ENCODE assay signal across 3 cellular contexts in the genomic region with DNA sequence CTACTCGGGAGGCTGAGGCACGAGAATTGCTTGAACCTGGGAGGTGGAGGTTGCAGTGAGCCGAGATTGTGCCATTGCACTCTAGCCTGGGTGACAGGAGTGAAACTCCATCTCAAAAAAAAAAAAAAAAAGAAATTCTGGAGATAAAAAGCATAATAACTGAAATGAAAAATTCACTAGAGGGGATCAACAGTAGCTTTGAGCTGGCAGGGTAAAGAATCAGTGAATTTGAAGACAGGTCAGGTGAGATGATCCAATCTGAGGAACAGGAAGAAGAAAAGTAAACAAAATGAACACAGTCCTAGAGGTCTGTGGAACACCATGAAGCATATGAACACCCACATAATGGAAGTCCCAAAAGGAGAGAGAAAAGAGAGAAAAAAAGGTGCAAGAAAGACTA.
TF ChIP-seq lines count a peak whose summit lies in the region.

No MANE protein-coding gene starts in this region.

TF ChIP-seq in HEK293, 187 proteins besides CTCF, POLR2A, EP300 and RAD21:
- no peak for TF ChIP-seq ZXDB (tag by site-specific recombination; IDR thresholded peaks at IDR 0.05)
- TF ChIP-seq ZBTB48 (tag by site-specific recombination; IDR thresholded peaks at IDR 0.05), result no peak
- TF ChIP-seq, protein P1, sequence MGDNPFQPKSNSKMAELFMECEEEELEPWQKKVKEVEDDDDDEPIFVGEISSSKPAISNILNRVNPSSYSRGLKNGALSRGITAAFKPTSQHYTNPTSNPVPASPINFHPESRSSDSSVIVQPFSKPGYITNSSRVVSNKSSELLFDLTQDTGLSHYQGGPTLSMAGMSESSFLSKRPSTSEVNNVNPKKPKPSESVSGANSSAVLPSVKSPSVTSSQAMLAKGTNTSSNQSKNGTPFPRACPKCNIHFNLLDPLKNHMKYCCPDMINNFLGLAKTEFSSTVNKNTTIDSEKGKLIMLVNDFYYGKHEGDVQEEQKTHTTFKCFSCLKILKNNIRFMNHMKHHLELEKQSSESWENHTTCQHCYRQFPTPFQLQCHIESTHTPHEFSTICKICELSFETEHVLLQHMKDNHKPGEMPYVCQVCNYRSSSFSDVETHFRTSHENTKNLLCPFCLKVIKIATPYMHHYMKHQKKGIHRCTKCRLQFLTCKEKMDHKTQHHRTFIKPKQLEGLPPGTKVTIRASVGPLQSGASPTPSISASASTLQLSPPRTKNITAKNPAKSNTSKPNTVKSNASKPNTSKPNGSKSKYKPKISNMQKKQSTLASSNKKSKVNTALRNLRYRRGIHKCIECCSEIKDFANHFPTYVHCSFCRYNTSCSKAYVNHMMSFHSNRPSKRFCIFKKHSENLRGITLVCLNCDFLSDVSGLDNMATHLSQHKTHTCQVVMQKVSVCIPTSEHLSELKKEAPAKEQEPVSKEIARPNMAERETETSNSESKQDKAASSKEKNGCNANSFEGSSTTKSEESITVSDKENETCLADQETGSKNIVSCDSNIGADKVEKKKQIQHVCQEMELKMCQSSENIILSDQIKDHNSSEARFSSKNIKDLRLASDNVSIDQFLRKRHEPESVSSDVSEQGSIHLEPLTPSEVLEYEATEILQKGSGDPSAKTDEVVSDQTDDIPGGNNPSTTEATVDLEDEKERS (tag by site-specific recombination; IDR thresholded peaks at IDR 0.05), result no peak
- TF ChIP-seq SETDB1 (IDR thresholded peaks at IDR 0.05; ENCODE audit: insufficient read length, low read length), result peak; percentile 33

TF ChIP-seq in WTC11, 78 proteins besides CTCF, POLR2A, EP300 and RAD21 (continues in another document):
- TF ChIP-seq ZNF232 (CRISPR knock-in tag; IDR thresholded peaks at IDR 0.05) (no peak), HMGA2 (CRISPR knock-in tag; IDR thresholded peaks at IDR 0.05) (no peak), NR1H2 (CRISPR knock-in tag; IDR thresholded peaks at IDR 0.05) (no peak), EMX1 (CRISPR knock-in tag; IDR thresholded peaks at IDR 0.05) (no peak), SP1 (CRISPR knock-in tag; conservative IDR thresholded peaks at IDR 0.05) (no peak), RORB (CRISPR knock-in tag; IDR thresholded peaks at IDR 0.05) (no peak), JUN (CRISPR knock-in tag; IDR thresholded peaks at IDR 0.05) (no peak)
- TF ChIP-seq, protein P2, sequence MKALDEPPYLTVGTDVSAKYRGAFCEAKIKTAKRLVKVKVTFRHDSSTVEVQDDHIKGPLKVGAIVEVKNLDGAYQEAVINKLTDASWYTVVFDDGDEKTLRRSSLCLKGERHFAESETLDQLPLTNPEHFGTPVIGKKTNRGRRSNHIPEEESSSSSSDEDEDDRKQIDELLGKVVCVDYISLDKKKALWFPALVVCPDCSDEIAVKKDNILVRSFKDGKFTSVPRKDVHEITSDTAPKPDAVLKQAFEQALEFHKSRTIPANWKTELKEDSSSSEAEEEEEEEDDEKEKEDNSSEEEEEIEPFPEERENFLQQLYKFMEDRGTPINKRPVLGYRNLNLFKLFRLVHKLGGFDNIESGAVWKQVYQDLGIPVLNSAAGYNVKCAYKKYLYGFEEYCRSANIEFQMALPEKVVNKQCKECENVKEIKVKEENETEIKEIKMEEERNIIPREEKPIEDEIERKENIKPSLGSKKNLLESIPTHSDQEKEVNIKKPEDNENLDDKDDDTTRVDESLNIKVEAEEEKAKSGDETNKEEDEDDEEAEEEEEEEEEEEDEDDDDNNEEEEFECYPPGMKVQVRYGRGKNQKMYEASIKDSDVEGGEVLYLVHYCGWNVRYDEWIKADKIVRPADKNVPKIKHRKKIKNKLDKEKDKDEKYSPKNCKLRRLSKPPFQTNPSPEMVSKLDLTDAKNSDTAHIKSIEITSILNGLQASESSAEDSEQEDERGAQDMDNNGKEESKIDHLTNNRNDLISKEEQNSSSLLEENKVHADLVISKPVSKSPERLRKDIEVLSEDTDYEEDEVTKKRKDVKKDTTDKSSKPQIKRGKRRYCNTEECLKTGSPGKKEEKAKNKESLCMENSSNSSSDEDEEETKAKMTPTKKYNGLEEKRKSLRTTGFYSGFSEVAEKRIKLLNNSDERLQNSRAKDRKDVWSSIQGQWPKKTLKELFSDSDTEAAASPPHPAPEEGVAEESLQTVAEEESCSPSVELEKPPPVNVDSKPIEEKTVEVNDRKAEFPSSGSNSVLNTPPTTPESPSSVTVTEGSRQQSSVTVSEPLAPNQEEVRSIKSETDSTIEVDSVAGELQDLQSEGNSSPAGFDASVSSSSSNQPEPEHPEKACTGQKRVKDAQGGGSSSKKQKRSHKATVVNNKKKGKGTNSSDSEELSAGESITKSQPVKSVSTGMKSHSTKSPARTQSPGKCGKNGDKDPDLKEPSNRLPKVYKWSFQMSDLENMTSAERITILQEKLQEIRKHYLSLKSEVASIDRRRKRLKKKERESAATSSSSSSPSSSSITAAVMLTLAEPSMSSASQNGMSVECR (CRISPR knock-in tag; IDR thresholded peaks at IDR 0.05; ENCODE audit: borderline replicate concordance), result no peak
- TF ChIP-seq, protein P3, sequence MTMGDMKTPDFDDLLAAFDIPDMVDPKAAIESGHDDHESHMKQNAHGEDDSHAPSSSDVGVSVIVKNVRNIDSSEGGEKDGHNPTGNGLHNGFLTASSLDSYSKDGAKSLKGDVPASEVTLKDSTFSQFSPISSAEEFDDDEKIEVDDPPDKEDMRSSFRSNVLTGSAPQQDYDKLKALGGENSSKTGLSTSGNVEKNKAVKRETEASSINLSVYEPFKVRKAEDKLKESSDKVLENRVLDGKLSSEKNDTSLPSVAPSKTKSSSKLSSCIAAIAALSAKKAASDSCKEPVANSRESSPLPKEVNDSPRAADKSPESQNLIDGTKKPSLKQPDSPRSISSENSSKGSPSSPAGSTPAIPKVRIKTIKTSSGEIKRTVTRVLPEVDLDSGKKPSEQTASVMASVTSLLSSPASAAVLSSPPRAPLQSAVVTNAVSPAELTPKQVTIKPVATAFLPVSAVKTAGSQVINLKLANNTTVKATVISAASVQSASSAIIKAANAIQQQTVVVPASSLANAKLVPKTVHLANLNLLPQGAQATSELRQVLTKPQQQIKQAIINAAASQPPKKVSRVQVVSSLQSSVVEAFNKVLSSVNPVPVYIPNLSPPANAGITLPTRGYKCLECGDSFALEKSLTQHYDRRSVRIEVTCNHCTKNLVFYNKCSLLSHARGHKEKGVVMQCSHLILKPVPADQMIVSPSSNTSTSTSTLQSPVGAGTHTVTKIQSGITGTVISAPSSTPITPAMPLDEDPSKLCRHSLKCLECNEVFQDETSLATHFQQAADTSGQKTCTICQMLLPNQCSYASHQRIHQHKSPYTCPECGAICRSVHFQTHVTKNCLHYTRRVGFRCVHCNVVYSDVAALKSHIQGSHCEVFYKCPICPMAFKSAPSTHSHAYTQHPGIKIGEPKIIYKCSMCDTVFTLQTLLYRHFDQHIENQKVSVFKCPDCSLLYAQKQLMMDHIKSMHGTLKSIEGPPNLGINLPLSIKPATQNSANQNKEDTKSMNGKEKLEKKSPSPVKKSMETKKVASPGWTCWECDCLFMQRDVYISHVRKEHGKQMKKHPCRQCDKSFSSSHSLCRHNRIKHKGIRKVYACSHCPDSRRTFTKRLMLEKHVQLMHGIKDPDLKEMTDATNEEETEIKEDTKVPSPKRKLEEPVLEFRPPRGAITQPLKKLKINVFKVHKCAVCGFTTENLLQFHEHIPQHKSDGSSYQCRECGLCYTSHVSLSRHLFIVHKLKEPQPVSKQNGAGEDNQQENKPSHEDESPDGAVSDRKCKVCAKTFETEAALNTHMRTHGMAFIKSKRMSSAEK (CRISPR knock-in tag; IDR thresholded peaks at IDR 0.05; ENCODE audit: borderline replicate concordance), result no peak
- TF ChIP-seq, protein P4, sequence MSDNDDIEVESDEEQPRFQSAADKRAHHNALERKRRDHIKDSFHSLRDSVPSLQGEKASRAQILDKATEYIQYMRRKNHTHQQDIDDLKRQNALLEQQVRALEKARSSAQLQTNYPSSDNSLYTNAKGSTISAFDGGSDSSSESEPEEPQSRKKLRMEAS (CRISPR knock-in tag; IDR thresholded peaks at IDR 0.05), result no peak
- TF ChIP-seq, protein P5, sequence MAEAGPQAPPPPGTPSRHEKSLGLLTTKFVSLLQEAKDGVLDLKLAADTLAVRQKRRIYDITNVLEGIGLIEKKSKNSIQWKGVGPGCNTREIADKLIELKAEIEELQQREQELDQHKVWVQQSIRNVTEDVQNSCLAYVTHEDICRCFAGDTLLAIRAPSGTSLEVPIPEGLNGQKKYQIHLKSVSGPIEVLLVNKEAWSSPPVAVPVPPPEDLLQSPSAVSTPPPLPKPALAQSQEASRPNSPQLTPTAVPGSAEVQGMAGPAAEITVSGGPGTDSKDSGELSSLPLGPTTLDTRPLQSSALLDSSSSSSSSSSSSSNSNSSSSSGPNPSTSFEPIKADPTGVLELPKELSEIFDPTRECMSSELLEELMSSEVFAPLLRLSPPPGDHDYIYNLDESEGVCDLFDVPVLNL (CRISPR knock-in tag; IDR thresholded peaks at IDR 0.05; ENCODE audit: borderline replicate concordance, low read depth), result no peak

TF ChIP-seq in K562, 482 proteins besides CTCF, POLR2A, EP300 and RAD21 (continues in another document):
- no peak for TF ChIP-seq MTA2 (IDR thresholded peaks at IDR 0.05; ENCODE audit: low read depth)
- no peak for TF ChIP-seq XRCC4 (IDR thresholded peaks at IDR 0.05; ENCODE audit: extremely low read depth, insufficient read depth, insufficient read length)
- no peak for TF ChIP-seq CBX2 (IDR thresholded peaks at IDR 0.05; ENCODE audit: insufficient read depth, low read length, poor library complexity, severe bottlenecking)
- no peak for TF ChIP-seq ETS2 (tag; IDR thresholded peaks at IDR 0.05; ENCODE audit: borderline replicate concordance, poor library complexity, severe bottlenecking)
- no peak for TF ChIP-seq MYC (IDR thresholded peaks at IDR 0.05; ENCODE audit: low read depth, low read length)
- TF ChIP-seq MYC (CRISPR knock-in tag; IDR thresholded peaks at IDR 0.05; ENCODE audit: borderline replicate concordance, low read depth), result no peak
- TF ChIP-seq EGR1 (conservative IDR thresholded peaks at IDR 0.05), result no peak
- TF ChIP-seq U2AF2 (optimal IDR thresholded peaks at IDR 0.05; ENCODE audit: low read depth, low read length), result no peak
- TF ChIP-seq PCBP1 (IDR thresholded peaks at IDR 0.05; ENCODE audit: low read depth, low read length, poor library complexity, severe bottlenecking), result no peak
- TF ChIP-seq HDAC3 (IDR thresholded peaks at IDR 0.05; ENCODE audit: borderline replicate concordance, partially characterized antibody), result no peak
- TF ChIP-seq, protein P6, sequence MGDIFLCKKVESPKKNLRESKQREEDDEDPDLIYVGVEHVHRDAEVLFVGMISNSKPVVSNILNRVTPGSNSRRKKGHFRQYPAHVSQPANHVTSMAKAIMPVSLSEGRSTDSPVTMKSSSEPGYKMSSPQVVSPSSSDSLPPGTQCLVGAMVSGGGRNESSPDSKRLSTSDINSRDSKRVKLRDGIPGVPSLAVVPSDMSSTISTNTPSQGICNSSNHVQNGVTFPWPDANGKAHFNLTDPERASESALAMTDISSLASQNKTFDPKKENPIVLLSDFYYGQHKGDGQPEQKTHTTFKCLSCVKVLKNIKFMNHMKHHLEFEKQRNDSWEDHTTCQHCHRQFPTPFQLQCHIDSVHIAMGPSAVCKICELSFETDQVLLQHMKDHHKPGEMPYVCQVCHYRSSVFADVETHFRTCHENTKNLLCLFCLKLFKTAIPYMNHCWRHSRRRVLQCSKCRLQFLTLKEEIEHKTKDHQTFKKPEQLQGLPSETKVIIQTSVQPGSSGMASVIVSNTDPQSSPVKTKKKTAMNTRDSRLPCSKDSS (IDR thresholded peaks at IDR 0.05; ENCODE audit: low read depth, partially characterized antibody), result peak; percentile 60
- no peak for TF ChIP-seq GATAD2A (IDR thresholded peaks at IDR 0.05)
- no peak for TF ChIP-seq RAD51 (IDR thresholded peaks at IDR 0.05; ENCODE audit: borderline replicate concordance, low read depth)
- no peak for TF ChIP-seq HCFC1 (IDR thresholded peaks at IDR 0.05; ENCODE audit: low read depth, low read length)
- no peak for TF ChIP-seq ZNF830 (CRISPR knock-in tag; IDR thresholded peaks at IDR 0.05)
- TF ChIP-seq KDM5B (IDR thresholded peaks at IDR 0.05; ENCODE audit: insufficient replicate concordance, low read depth, low read length), result no peak
- TF ChIP-seq TRIM28 (IDR thresholded peaks at IDR 0.05), result peak; percentile 68; the same call in 1 of the 2 replicates
- 0 out of 2 replicates have a peak, but pooled peaks have one; percentile 55 for TF ChIP-seq HLTF (IDR thresholded peaks at IDR 0.05)
- TF ChIP-seq TAF15 (IDR thresholded peaks at IDR 0.05; ENCODE audit: low read depth, low read length), result no peak
- TF ChIP-seq ELF4 (CRISPR knock-in tag; IDR thresholded peaks at IDR 0.05), result no peak
- no peak for TF ChIP-seq MBD2 (IDR thresholded peaks at IDR 0.05; ENCODE audit: borderline replicate concordance, low read depth)
- no peak for TF ChIP-seq ZNF764 (CRISPR knock-in tag; IDR thresholded peaks at IDR 0.05; ENCODE audit: low read depth)
- TF ChIP-seq KLF16 (IDR thresholded peaks at IDR 0.05), result no peak
- no peak for TF ChIP-seq NCOA4 (IDR thresholded peaks at IDR 0.05; ENCODE audit: partially characterized antibody)
- TF ChIP-seq, protein P7, sequence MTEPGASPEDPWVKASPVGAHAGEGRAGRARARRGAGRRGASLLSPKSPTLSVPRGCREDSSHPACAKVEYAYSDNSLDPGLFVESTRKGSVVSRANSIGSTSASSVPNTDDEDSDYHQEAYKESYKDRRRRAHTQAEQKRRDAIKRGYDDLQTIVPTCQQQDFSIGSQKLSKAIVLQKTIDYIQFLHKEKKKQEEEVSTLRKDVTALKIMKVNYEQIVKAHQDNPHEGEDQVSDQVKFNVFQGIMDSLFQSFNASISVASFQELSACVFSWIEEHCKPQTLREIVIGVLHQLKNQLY (CRISPR knock-in tag; conservative IDR thresholded peaks at IDR 0.05), result no peak
- no peak for TF ChIP-seq HNRNPUL1 (IDR thresholded peaks at IDR 0.05; ENCODE audit: low read length)
- TF ChIP-seq, protein P8, sequence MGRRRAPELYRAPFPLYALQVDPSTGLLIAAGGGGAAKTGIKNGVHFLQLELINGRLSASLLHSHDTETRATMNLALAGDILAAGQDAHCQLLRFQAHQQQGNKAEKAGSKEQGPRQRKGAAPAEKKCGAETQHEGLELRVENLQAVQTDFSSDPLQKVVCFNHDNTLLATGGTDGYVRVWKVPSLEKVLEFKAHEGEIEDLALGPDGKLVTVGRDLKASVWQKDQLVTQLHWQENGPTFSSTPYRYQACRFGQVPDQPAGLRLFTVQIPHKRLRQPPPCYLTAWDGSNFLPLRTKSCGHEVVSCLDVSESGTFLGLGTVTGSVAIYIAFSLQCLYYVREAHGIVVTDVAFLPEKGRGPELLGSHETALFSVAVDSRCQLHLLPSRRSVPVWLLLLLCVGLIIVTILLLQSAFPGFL (CRISPR knock-in tag; IDR thresholded peaks at IDR 0.05), result no peak
- no peak for TF ChIP-seq RNF2 (IDR thresholded peaks at IDR 0.05)
- no peak for TF ChIP-seq CEBPB (tag; IDR thresholded peaks at IDR 0.05)
- TF ChIP-seq TRIM24 (IDR thresholded peaks at IDR 0.05), result peak; percentile 22 to 29; a peak in 1 of 4 replicates
- TF ChIP-seq ZNF24 (IDR thresholded peaks at IDR 0.05), result no peak
- no peak for TF ChIP-seq EWSR1 (IDR thresholded peaks at IDR 0.05; ENCODE audit: borderline replicate concordance, low read depth, partially characterized antibody)
- no peak for TF ChIP-seq PYGO2 (tag; IDR thresholded peaks at IDR 0.05)
- TF ChIP-seq ZNF384 (IDR thresholded peaks at IDR 0.05; ENCODE audit: low read depth, low read length), result peak; percentile 58; the same call in 1 of the 2 replicates
- TF ChIP-seq ZZZ3 (IDR thresholded peaks at IDR 0.05), result no peak
